Comparison of ENCODE assay signal across 19 cellular contexts in the genomic region with DNA sequence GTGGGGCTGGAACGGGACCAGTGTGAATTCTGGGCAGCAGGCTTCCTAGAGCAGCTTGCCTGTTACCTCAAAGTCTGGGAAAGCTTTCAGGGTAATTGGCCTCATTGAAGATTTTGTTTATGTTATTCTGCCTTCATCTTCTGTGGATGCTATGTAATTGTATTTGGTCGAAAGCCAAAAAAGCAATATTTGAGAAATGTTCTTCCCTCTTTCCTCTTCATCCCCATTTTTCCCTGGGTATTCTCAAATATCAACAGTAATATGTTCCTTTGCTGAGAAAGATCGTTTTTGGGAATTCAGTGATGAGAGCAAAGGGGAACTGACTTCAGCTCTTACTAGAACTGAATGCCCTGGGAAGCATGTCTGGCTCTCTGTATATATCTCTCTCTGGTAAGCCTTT. TPM values are rescaled to one million over a fixed set of nuclear protein-coding genes. Genes with fewer than 3 reads are reported as not detected.
DNase-seq lines count a peak whose midpoint lies in the region; ATAC-seq and TF ChIP-seq lines count a peak whose summit lies in the region.
"Had no signal": no experiment of that assay in that cellular context is flagged by ENCODE, and none has a peak within 500 bp of the region (broad histone marks: within the 10 kb centered on the region; RNA-seq: fewer than 3 reads in every experiment).

No MANE protein-coding gene starts in this region.

- H3K36me3 ChIP-seq in stomach (peaks cover 9 to 29% (median 22%) of the 10 kb centered on the region in 4 donors), lower lobe of right lung (peaks cover 9% of the 10 kb centered on the region), A673 (ENCODE audit: insufficient read depth, low read length, poor library complexity, severe bottlenecking) (no peaks in the 10 kb centered on the region)
- H3K36me3 ChIP-seq: prostate gland had no signal

- no peak for DNase-seq in activated naive CD4-positive, alpha-beta T cell treated with anti-CD3 and anti-CD28 coated beads for 36 hours
- no peak for DNase-seq in activated naive CD4-positive, alpha-beta T cell treated with anti-CD3 and anti-CD28 coated beads, Interleukin-2, amount 50 U/mL, for 72 hours (ENCODE audit: low spot score in 2 of 2)
- DNase-seq in NCI-H69 (lab: John Stamatoyannopoulos, UW) = peak; percentile 54
- DNase-seq in fibroblast of peridontal ligament (ENCODE audit: extremely low read depth) = peak; percentile 42
- no peak for DNase-seq in stomach
- DNase-seq in lower lobe of right lung = no peak
- no peak for DNase-seq in A673 (ENCODE audit: low spot score)
- DNase-seq: activated CD4-positive, CD25-positive, alpha-beta regulatory T cell treated with anti-CD3 and anti-CD28 coated beads, Interleukin-2, amount 50 U/mL, for 72 hours; brain microvascular endothelial cell; effector memory CD4-positive, alpha-beta T cell; foreskin fibroblast; midbrain; NCI-H2029 treated with DMSO at 0.1 percent for 48 hours; PC-3; stimulated activated CD4-positive, alpha-beta T cell treated with anti-CD3 and anti-CD28 coated beads, Interleukin-1b, Interleukin-23, amount 100 ng/mL, for 48 hours; stimulated activated CD8-positive, alpha-beta memory T cell treated with anti-CD3 and anti-CD28 coated beads, Interleukin-4, amount 100 ng/mL, for 48 hours had no signal

- no peaks in the 10 kb centered on the region for H3K9me3 Mint-ChIP-seq in activated naive CD4-positive, alpha-beta T cell treated with anti-CD3 and anti-CD28 coated beads for 36 hours
- H3K9me3 Mint-ChIP-seq in activated naive CD4-positive, alpha-beta T cell treated with anti-CD3 and anti-CD28 coated beads, Interleukin-2, amount 50 U/mL, for 72 hours = no peaks in the 10 kb centered on the region
- H3K9me3 Mint-ChIP-seq: activated T-helper 1 cell treated with anti-CD3 and anti-CD28 coated beads, Interleukin-12 subunit alpha, Interleukin-12 subunit beta, Interleukin-2, Interleukin-4 antibody, amounts not matched to agents 30 ng/mL and 10 ng/mL and 1 ng/mL, durations not matched to agents 14 hours and 24 hours and 36 hours had no signal

- TF ChIP-seq CTCF in stomach (IDR thresholded peaks at IDR 0.05) = no peak
- no peak for TF ChIP-seq CTCF in lower lobe of right lung (IDR thresholded peaks at IDR 0.05)
- no peak for TF ChIP-seq CTCF in A673 (conservative IDR thresholded peaks at IDR 0.05; ENCODE audit: low read depth, low read length)

- H3K27me3 ChIP-seq in stomach (no peaks in the 10 kb centered on the region), lower lobe of right lung (ENCODE audit: low read depth) (no peaks in the 10 kb centered on the region), A673 (replicated peaks; ENCODE audit: insufficient read depth, low read depth, low read length, poor library complexity) (no peaks in the 10 kb centered on the region)
- H3K27me3 ChIP-seq: brain microvascular endothelial cell had no signal

- peaks cover 34% of the 10 kb centered on the region for H3K36me3 Mint-ChIP-seq in activated naive CD4-positive, alpha-beta T cell treated with anti-CD3 and anti-CD28 coated beads for 36 hours (ENCODE audit: low read depth)
- peaks cover 18 to 22% of the 10 kb centered on the region in 2 donors for H3K36me3 Mint-ChIP-seq in activated naive CD4-positive, alpha-beta T cell treated with anti-CD3 and anti-CD28 coated beads, Interleukin-2, amount 50 U/mL, for 72 hours

- no peaks in the 10 kb centered on the region for H3K9me3 ChIP-seq in stomach
- no peaks in the 10 kb centered on the region for H3K9me3 ChIP-seq in lower lobe of right lung
- H3K9me3 ChIP-seq in A673 (ENCODE audit: low read depth, low read length, poor library complexity, severe bottlenecking) = no peaks in the 10 kb centered on the region
- H3K9me3 ChIP-seq: prostate gland had no signal

- no peak overlapping the region for H3K4me3 Mint-ChIP-seq in activated naive CD4-positive, alpha-beta T cell treated with anti-CD3 and anti-CD28 coated beads for 36 hours
- H3K4me3 Mint-ChIP-seq: activated T-helper 1 cell treated with anti-CD3 and anti-CD28 coated beads, Interleukin-12 subunit alpha, Interleukin-12 subunit beta, Interleukin-2, Interleukin-4 antibody, amounts not matched to agents 30 ng/mL and 10 ng/mL and 1 ng/mL, durations not matched to agents 14 hours and 24 hours and 36 hours had no signal

- intact Hi-C loops in activated naive CD4-positive, alpha-beta T cell treated with anti-CD3 and anti-CD28 coated beads for 36 hours (cut with micrococcal nuclease) = no loop called here
- intact Hi-C loops in stomach (cut with DNase I; ENCODE audit: low total_unique reads) (no loop called here), lower lobe of right lung (cut with DNase I) (no loop called here), A673 (cut with micrococcal nuclease; ENCODE audit: unreplicated experiment) (no loop called here)

- no peak overlapping the region for H3K4me3 ChIP-seq in stomach
- H3K4me3 ChIP-seq in lower lobe of right lung = no peak overlapping the region
- no peak overlapping the region for H3K4me3 ChIP-seq in A673 (ENCODE audit: low read depth, low read length, poor library complexity, severe bottlenecking)
- H3K4me3 ChIP-seq: prostate gland had no signal

- no peak for ATAC-seq in activated naive CD4-positive, alpha-beta T cell treated with anti-CD3 and anti-CD28 coated beads, Interleukin-2, amount 50 U/mL, for 72 hours
- no peak for ATAC-seq in HG03432 (IDR thresholded peaks at IDR 0.05; ENCODE audit: unreplicated experiment)
- no peak for ATAC-seq in lower lobe of right lung
- ATAC-seq: PC-3 had no signal

- CTCF ChIA-PET in activated naive CD4-positive, alpha-beta T cell treated with anti-CD3 and anti-CD28 coated beads for 36 hours (lab: Charles Lee) = interaction anchor here (0.8 to 2.6 kb wide), 4 partner anchors 8 to 13 kb away, joined by 3 to 12 read pairs (median 4); a partner anchor contains a TSS
- CTCF ChIA-PET in A673 (lab: Charles Lee) = no interaction called here

- H3K27ac Mint-ChIP-seq in activated naive CD4-positive, alpha-beta T cell treated with anti-CD3 and anti-CD28 coated beads for 36 hours = peak overlapping the region; percentile 61
- peak overlapping the region in 1 of 2 donors; percentile 56 for H3K27ac Mint-ChIP-seq in activated naive CD4-positive, alpha-beta T cell treated with anti-CD3 and anti-CD28 coated beads, Interleukin-2, amount 50 U/mL, for 72 hours
- H3K27ac Mint-ChIP-seq: activated T-helper 1 cell treated with anti-CD3 and anti-CD28 coated beads, Interleukin-12 subunit alpha, Interleukin-12 subunit beta, Interleukin-2, Interleukin-4 antibody, amounts not matched to agents 30 ng/mL and 10 ng/mL and 1 ng/mL, durations not matched to agents 14 hours and 24 hours and 36 hours had no signal

- TF ChIP-seq POLR2A in stomach (IDR thresholded peaks at IDR 0.05) = no peak

- no TSS peak for BruUV-seq in A673 (replicated peaks; lab: Mats Ljungman, UMichigan)

- peaks cover 82% of the 10 kb centered on the region for H3K4me1 Mint-ChIP-seq in activated naive CD4-positive, alpha-beta T cell treated with anti-CD3 and anti-CD28 coated beads for 36 hours (ENCODE audit: low read depth)

- no peaks in the 10 kb centered on the region for H3K27me3 Mint-ChIP-seq in activated naive CD4-positive, alpha-beta T cell treated with anti-CD3 and anti-CD28 coated beads for 36 hours (ENCODE audit: low read depth)

- 57 to 74% (median 61%) methylated on average over 3 of the region's 3 CpGs for WGBS in stomach, 5 donors

- TF ChIP-seq EP300 in stomach (IDR thresholded peaks at IDR 0.05) = no peak

- H3K27ac ChIP-seq in stomach (peak overlapping the region in 4 of 5 donors; percentile 14 to 63 (median 32)), lower lobe of right lung (no peak overlapping the region), A673 (ENCODE audit: low read depth, low read length, poor library complexity, severe bottlenecking) (no peak overlapping the region)
- H3K27ac ChIP-seq: brain microvascular endothelial cell, prostate gland had no signal

- H3K4me1 ChIP-seq in stomach (peaks cover 0 to 44% (median 22%) of the 10 kb centered on the region in 4 donors), lower lobe of right lung (peaks cover 12% of the 10 kb centered on the region), A673 (ENCODE audit: insufficient read depth, low read length, poor library complexity, severe bottlenecking) (peaks cover 12% of the 10 kb centered on the region)
- H3K4me1 ChIP-seq: prostate gland had no signal

- POLR2A ChIA-PET in A673 (lab: Charles Lee; ENCODE audit: low non-redundant PET) = no interaction called here

RNA-seq across cellular contexts. Expression of a gene that starts 13.0 kb away (rescaled TPM):
- 10 to 100 TPM; 37.6 to 41.6 TPM for total RNA-seq in activated naive CD4-positive, alpha-beta T cell treated with anti-CD3 and anti-CD28 coated beads for 36 hours
- 10 to 100 TPM; 44.8 to 47.7 TPM for total RNA-seq in activated naive CD4-positive, alpha-beta T cell treated with anti-CD3 and anti-CD28 coated beads, Interleukin-2, amount 50 U/mL, for 72 hours
- 10 to 100 TPM; 12.9 to 40.0 (median 19.1) TPM for total RNA-seq in stomach
- polyA plus RNA-seq in stomach = 1 to 10 TPM; 2.4 to 4.4 (median 2.7) TPM
- total RNA-seq in lower lobe of right lung = 21.7 TPM
- total RNA-seq in A673 (2021) = 17.0 and 18.4 TPM in 2 replicates

Comparison
In these comparisons a context has a peak if more than half of its experiments do, and no peak if none do; other contexts are left out.
1. DNase-seq: peak in NCI-H69 (single experiment) and fibroblast of peridontal ligament (single experiment); none in activated naive CD4-positive, alpha-beta T cell treated with anti-CD3 and anti-CD28 coated beads for 36 hours (single experiment), activated naive CD4-positive, alpha-beta T cell treated with anti-CD3 and anti-CD28 coated beads, Interleukin-2, amount 50 U/mL, for 72 hours (0 of 2), stomach (single experiment), lower lobe of right lung (single experiment) and A673 (single experiment).
2. H3K27ac ChIP-seq: peak in stomach (4 of 5); none in lower lobe of right lung (single experiment) and A673 (single experiment).